Comparison of ENCODE assay signal across 9 cellular contexts in the genomic region with DNA sequence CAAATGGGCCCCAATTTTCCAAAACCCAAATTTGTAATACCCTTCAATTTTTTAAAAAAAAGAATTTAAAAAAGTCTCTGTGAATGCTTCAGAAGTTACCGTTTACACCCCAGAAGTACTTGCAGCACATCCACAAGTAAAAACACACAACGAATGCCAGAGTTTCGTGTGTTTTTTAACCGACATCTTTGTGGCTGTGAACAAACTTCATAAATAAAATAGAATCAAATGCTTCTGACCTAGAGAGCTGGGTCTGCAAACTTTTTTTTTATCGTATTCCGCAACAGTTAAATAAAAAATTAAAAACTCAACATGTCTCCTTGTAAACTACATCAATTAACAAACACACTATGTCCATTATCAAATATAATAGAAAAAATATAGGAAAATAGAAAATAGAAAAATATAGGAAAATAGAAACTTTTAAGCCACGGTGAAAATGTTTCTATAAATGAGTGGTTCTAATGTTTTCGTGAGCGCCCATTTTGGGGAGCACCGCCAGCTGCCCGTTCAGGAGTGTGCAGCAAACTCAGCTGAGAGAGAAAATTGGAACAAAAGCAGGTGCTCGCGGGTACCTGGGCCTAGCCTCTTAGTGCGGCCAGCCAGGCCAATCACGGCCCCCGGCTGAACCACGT. TPM values are rescaled to one million over a fixed set of nuclear protein-coding genes. Genes with fewer than 3 reads are reported as not detected.
DNase-seq lines count a peak whose midpoint lies in the region; ATAC-seq, FAIRE-seq and TF ChIP-seq lines count a peak whose summit lies in the region.
"Had no signal": no experiment of that assay in that cellular context is flagged by ENCODE, and none has a peak within 500 bp of the region (broad histone marks: within the 10 kb centered on the region; RNA-seq: fewer than 3 reads in every experiment).

No MANE protein-coding gene starts in this region.

- TF ChIP-seq POLR2A in GM12891 (IDR thresholded peaks at IDR 0.05; ENCODE audit: low read depth, low read length) = no peak

- DNase-seq in stimulated activated CD4-positive, alpha-beta T cell treated with anti-CD3 and anti-CD28 coated beads, Interleukin-1b, Interleukin-23, amount 100 ng/mL, for 48 hours = peak; percentile 38
- DNase-seq in stimulated activated CD4-positive, alpha-beta T cell treated with anti-CD3 and anti-CD28 coated beads, Interleukin-2, amount 100 ng/mL, for 24 hours = no peak
- DNase-seq in T-cell = no peak
- DNase-seq in lower lobe of right lung = no peak
- DNase-seq in GM12891 (ENCODE audit: insufficient read length, low spot score) = no peak
- DNase-seq in 8988T = no peak

- peaks cover 66 to 81% of the 10 kb centered on the region in 2 donors for H3K27me3 Mint-ChIP-seq in T-cell

- peak overlapping the region; percentile 51 for H3K4me3 ChIP-seq in lower lobe of right lung

- H3K4me3 Mint-ChIP-seq in T-cell = peak overlapping the region; percentile 28 to 56 (median 37)

- CTCF ChIA-PET in T-cell (lab: Charles Lee) = no interaction called here

- H3K9me3 Mint-ChIP-seq in T-cell = no peaks in the 10 kb centered on the region

- no peaks in the 10 kb centered on the region for H3K36me3 ChIP-seq in lower lobe of right lung

- intact Hi-C loops in lower lobe of right lung (cut with DNase I) = no loop called here

- H3K9me3 ChIP-seq in lower lobe of right lung = no peaks in the 10 kb centered on the region

- peaks cover 100% of the 10 kb centered on the region for H3K27me3 ChIP-seq in lower lobe of right lung (ENCODE audit: low read depth)

- no peak for ATAC-seq in T-cell (replicated peaks in 1 of 4)
- ATAC-seq in lower lobe of right lung = no peak
- ATAC-seq in GM21367 (IDR thresholded peaks at IDR 0.05; ENCODE audit: unreplicated experiment) = no peak
- no peak for ATAC-seq in GM19455 (IDR thresholded peaks at IDR 0.05; ENCODE audit: unreplicated experiment)

- H3K36me3 Mint-ChIP-seq in T-cell = no peaks in the 10 kb centered on the region

- POLR2A ChIA-PET in T-cell (lab: Charles Lee) = no interaction called here

- TF ChIP-seq CTCF in lower lobe of right lung (IDR thresholded peaks at IDR 0.05) = no peak

- H3K4me1 ChIP-seq in lower lobe of right lung = peaks cover 32% of the 10 kb centered on the region

- no peak overlapping the region for H3K27ac ChIP-seq in lower lobe of right lung

- no peak overlapping the region for H3K27ac Mint-ChIP-seq in T-cell

- no peak for FAIRE-seq in GM12891 (lab: Jason Lieb, UNC)

- peaks cover 38 to 44% (median 41%) of the 10 kb centered on the region in 3 donors for H3K4me1 Mint-ChIP-seq in T-cell

TF ChIP-seq in GM12891, 5 proteins besides CTCF, POLR2A, EP300 and RAD21:
- no peak for TF ChIP-seq SPI1 (IDR thresholded peaks at IDR 0.05; ENCODE audit: low read depth, low read length)
- no peak for TF ChIP-seq TAF1 (IDR thresholded peaks at IDR 0.05; ENCODE audit: low read depth, low read length)
- no peak for TF ChIP-seq POU2F2 (IDR thresholded peaks at IDR 0.05; ENCODE audit: low read depth, low read length)
- no peak for TF ChIP-seq PAX5 (IDR thresholded peaks at IDR 0.05; ENCODE audit: insufficient read depth, low read length, severe bottlenecking)
- TF ChIP-seq POLR2AphosphoS5 (IDR thresholded peaks at IDR 0.05; ENCODE audit: low read depth, low read length) = no peak

RNA-seq across cellular contexts. Expression of a gene that starts 0.4 kb away (rescaled TPM):
- total RNA-seq in T-cell = not detected
- total RNA-seq in lower lobe of right lung = not detected
- not detected for polyA plus RNA-seq in GM12891 (2012; ENCODE audit: low read depth, missing spikeins)
- total RNA-seq: M059J had no signal

RNA-seq across cellular contexts. Expression of a gene that starts 49.7 kb away (rescaled TPM):
- total RNA-seq in T-cell = under 1 TPM in 2 of 5 donors, not detected in 3; 0.09 to 0.35 TPM
- not detected for total RNA-seq in lower lobe of right lung
- not detected for polyA plus RNA-seq in GM12891 (2012; ENCODE audit: low read depth, missing spikeins)
- total RNA-seq: M059J had no signal
